In genomic region chr21:34845521-34846213, GRCh38 we compare ENCODE assay signal across 8 cellular contexts.
DNase-seq lines count a peak whose midpoint lies in the region; ATAC-seq, FAIRE-seq and TF ChIP-seq lines count a peak whose summit lies in the region.

No MANE protein-coding gene starts in this region.

- peak; percentile 89 for ATAC-seq in GM21529 (IDR thresholded peaks at IDR 0.05; ENCODE audit: unreplicated experiment)

- DNase-seq in GM12892 (ENCODE audit: insufficient read length): peak; percentile 39
- peak; percentile 17 for DNase-seq in HuH-7 (ENCODE audit: low spot score)
- DNase-seq in activated CD4-positive, alpha-beta T cell treated with anti-CD3 and anti-CD28 coated beads, Interleukin-2, amount 10 ng/mL, durations not matched to agents 7 days and 5 days: peak; percentile 61
- peak; percentile 79 for DNase-seq in fibroblast of the conjunctiva (ENCODE audit: low read depth)
- peak; percentile 17 to 36 for DNase-seq in stimulated activated CD4-positive, alpha-beta T cell treated with anti-CD3 and anti-CD28 coated beads, Interleukin-2, amount 100 ng/mL, for 48 hours
- DNase-seq in cortex of kidney (lab: John Stamatoyannopoulos, UW): no peak
- no peak for DNase-seq in MV-4-11 (lab: John Stamatoyannopoulos, UW)

- H3K9me3 Mint-ChIP-seq in activated CD4-positive, alpha-beta T cell treated with anti-CD3 and anti-CD28 coated beads, Interleukin-2, amount 10 ng/mL, durations not matched to agents 7 days and 5 days: no peaks in the 10 kb centered on the region

- CTCF ChIA-PET in activated CD4-positive, alpha-beta T cell treated with anti-CD3 and anti-CD28 coated beads, Interleukin-2, amount 10 ng/mL, durations not matched to agents 7 days and 5 days (lab: Charles Lee): interaction anchor here (0.5 to 0.7 kb wide), 2 partner anchors 49 to 287 kb away, joined by 3 read pairs; no protein-coding TSS in a partner anchor

- POLR2A ChIA-PET in activated CD4-positive, alpha-beta T cell treated with anti-CD3 and anti-CD28 coated beads, Interleukin-2, amount 10 ng/mL, durations not matched to agents 7 days and 5 days (lab: Charles Lee): no interaction called here

- no peaks in the 10 kb centered on the region for H3K27me3 Mint-ChIP-seq in activated CD4-positive, alpha-beta T cell treated with anti-CD3 and anti-CD28 coated beads, Interleukin-2, amount 10 ng/mL, durations not matched to agents 7 days and 5 days

- H3K36me3 Mint-ChIP-seq in activated CD4-positive, alpha-beta T cell treated with anti-CD3 and anti-CD28 coated beads, Interleukin-2, amount 10 ng/mL, durations not matched to agents 7 days and 5 days (ENCODE audit: low read depth): peaks cover 35% of the 10 kb centered on the region

- H3K27ac Mint-ChIP-seq in activated CD4-positive, alpha-beta T cell treated with anti-CD3 and anti-CD28 coated beads, Interleukin-2, amount 10 ng/mL, durations not matched to agents 7 days and 5 days: no peak overlapping the region

- H3K4me3 Mint-ChIP-seq in activated CD4-positive, alpha-beta T cell treated with anti-CD3 and anti-CD28 coated beads, Interleukin-2, amount 10 ng/mL, durations not matched to agents 7 days and 5 days: peak overlapping the region; percentile 26

- peak; percentile 73 for FAIRE-seq in GM12892 (lab: Jason Lieb, UNC)

- no peak for TF ChIP-seq POLR2A in GM12892 (IDR thresholded peaks at IDR 0.05; ENCODE audit: low read depth, low read length)

- peaks cover 41% of the 10 kb centered on the region for H3K4me1 Mint-ChIP-seq in activated CD4-positive, alpha-beta T cell treated with anti-CD3 and anti-CD28 coated beads, Interleukin-2, amount 10 ng/mL, durations not matched to agents 7 days and 5 days

Comparison
In these comparisons a context has a peak if more than half of its experiments do, and no peak if none do; other contexts are left out.
1. DNase-seq: peak in GM12892 (single experiment), HuH-7 (single experiment), activated CD4-positive, alpha-beta T cell treated with anti-CD3 and anti-CD28 coated beads, Interleukin-2, amount 10 ng/mL, durations not matched to agents 7 days and 5 days (single experiment), fibroblast of the conjunctiva (single experiment) and stimulated activated CD4-positive, alpha-beta T cell treated with anti-CD3 and anti-CD28 coated beads, Interleukin-2, amount 100 ng/mL, for 48 hours (2 of 2); none in cortex of kidney (single experiment) and MV-4-11 (single experiment).